In genomic region chr16:1474471-1474795, GRCh38 we compare ENCODE assay signal across 9 cellular contexts. TPM values are rescaled to one million over a fixed set of nuclear protein-coding genes. Genes with fewer than 3 reads are reported as not detected.
DNase-seq lines count a peak whose midpoint lies in the region; ATAC-seq, FAIRE-seq and TF ChIP-seq lines count a peak whose summit lies in the region.
"Had no signal": no experiment of that assay in that cellular context is flagged by ENCODE, and none has a peak within 500 bp of the region (broad histone marks: within the 10 kb centered on the region; RNA-seq: fewer than 3 reads in every experiment).

No MANE protein-coding gene starts in this region.

- H3K4me1 ChIP-seq in pancreas, result peaks cover 0 to 12% (median 0%) of the 10 kb centered on the region in 3 donors

- H3K4me3 ChIP-seq in pancreas, result peak overlapping the region; percentile 63 to 99 (median 90)

- TF ChIP-seq CTCF in pancreas (IDR thresholded peaks at IDR 0.05), result no peak

- 1% methylated on average over 32 to 43 of the region's 43 CpGs for WGBS in pancreas, 2 donors

- ATAC-seq in GM19467 (IDR thresholded peaks at IDR 0.05; ENCODE audit: unreplicated experiment) (peak; percentile 7), pancreas (no peak)

- no peaks in the 10 kb centered on the region for H3K27me3 ChIP-seq in pancreas

- no peaks in the 10 kb centered on the region for H3K36me3 ChIP-seq in pancreas

- peak overlapping the region in 3 of 4 donors; percentile 61 to 80 (median 71) for H3K27ac ChIP-seq in pancreas

- no peaks in the 10 kb centered on the region for H3K9me3 ChIP-seq in pancreas

- no peak for FAIRE-seq in pancreas (lab: Jason Lieb, UNC)

- DNase-seq in AG08396 (ENCODE audit: low spot score), result peak; percentile 54
- peak; percentile 40 for DNase-seq in NCI-H69 (lab: John Stamatoyannopoulos, UW)
- peak; percentile 59 to 63 for DNase-seq in erythroblast (lab: John Stamatoyannopoulos, UW)
- DNase-seq in pancreas, result peak in 2 of 6 donors; percentile 39 to 65
- no peak for DNase-seq in NCI-H2196 (lab: John Stamatoyannopoulos, UW; ENCODE audit: unreplicated experiment)
- no peak for DNase-seq in NCI-H2107 (lab: John Stamatoyannopoulos, UW)
- DNase-seq in DMS53 treated with DMSO at 0.1 percent for 48 hours (lab: John Stamatoyannopoulos, UW; ENCODE audit: unreplicated experiment), result no peak

- intact Hi-C loops in pancreas (cut with DNase I), result no loop called here

- TF ChIP-seq POLR2A in erythroblast (IDR thresholded peaks at IDR 0.05; ENCODE audit: low read length), result no peak

RNA-seq across cellular contexts. Expression of gene CLCN7, which starts 0.4 kb away (rescaled TPM):
- total RNA-seq in pancreas, result 10 to 100 TPM; 31.0 to 56.1 (median 34.3) TPM
- polyA plus RNA-seq in pancreas, result 10 to 100 TPM; 41.9 to 91.2 TPM

RNA-seq across cellular contexts. Expression of gene PTX4, which starts 14.3 kb away (rescaled TPM):
- total RNA-seq in pancreas, result not detected
- polyA plus RNA-seq in pancreas, result not detected
- total RNA-seq: renal cortical epithelial cell had no signal

RNA-seq across cellular contexts. Expression of gene TELO2, which starts 18.7 kb away (rescaled TPM):
- total RNA-seq in pancreas, result 10 to 100 TPM; 11.7 to 22.9 (median 17.5) TPM
- polyA plus RNA-seq in pancreas, result 10 to 100 TPM; 65.9 to 98.7 TPM

RNA-seq across cellular contexts. Expression of gene CCDC154, which starts 30.1 kb away (rescaled TPM):
- total RNA-seq in pancreas, result 1 to 10 TPM in 3 of 6 donors, under 1 TPM in 3; 0.59 to 3.2 (median 1.2) TPM
- 1 to 10 TPM; 7.7 to 7.8 TPM for polyA plus RNA-seq in pancreas

RNA-seq across cellular contexts. Expression of gene PERCC1, which starts 43.6 kb away (rescaled TPM):
- under 1 TPM in 2 of 6 donors, not detected in 4; 0.16 to 0.23 TPM for total RNA-seq in pancreas
- not detected for polyA plus RNA-seq in pancreas
- total RNA-seq: renal cortical epithelial cell had no signal

Comparison
In these comparisons a context has a peak if more than half of its experiments do, and no peak if none do; other contexts are left out.
1. DNase-seq: peak in AG08396 (single experiment), NCI-H69 (single experiment) and erythroblast (2 of 2); none in NCI-H2196 (single experiment), NCI-H2107 (single experiment) and DMS53 treated with DMSO at 0.1 percent for 48 hours (single experiment).